In genomic region chr2:66445076-66445724, GRCh38 we compare ENCODE assay signal across 1 cellular context.
TF ChIP-seq lines count a peak whose summit lies in the region.

No MANE protein-coding gene starts in this region.

TF ChIP-seq in SK-N-SH, 30 proteins besides CTCF, POLR2A, EP300 and RAD21 (continued from another document):
- TF ChIP-seq, protein P1, sequence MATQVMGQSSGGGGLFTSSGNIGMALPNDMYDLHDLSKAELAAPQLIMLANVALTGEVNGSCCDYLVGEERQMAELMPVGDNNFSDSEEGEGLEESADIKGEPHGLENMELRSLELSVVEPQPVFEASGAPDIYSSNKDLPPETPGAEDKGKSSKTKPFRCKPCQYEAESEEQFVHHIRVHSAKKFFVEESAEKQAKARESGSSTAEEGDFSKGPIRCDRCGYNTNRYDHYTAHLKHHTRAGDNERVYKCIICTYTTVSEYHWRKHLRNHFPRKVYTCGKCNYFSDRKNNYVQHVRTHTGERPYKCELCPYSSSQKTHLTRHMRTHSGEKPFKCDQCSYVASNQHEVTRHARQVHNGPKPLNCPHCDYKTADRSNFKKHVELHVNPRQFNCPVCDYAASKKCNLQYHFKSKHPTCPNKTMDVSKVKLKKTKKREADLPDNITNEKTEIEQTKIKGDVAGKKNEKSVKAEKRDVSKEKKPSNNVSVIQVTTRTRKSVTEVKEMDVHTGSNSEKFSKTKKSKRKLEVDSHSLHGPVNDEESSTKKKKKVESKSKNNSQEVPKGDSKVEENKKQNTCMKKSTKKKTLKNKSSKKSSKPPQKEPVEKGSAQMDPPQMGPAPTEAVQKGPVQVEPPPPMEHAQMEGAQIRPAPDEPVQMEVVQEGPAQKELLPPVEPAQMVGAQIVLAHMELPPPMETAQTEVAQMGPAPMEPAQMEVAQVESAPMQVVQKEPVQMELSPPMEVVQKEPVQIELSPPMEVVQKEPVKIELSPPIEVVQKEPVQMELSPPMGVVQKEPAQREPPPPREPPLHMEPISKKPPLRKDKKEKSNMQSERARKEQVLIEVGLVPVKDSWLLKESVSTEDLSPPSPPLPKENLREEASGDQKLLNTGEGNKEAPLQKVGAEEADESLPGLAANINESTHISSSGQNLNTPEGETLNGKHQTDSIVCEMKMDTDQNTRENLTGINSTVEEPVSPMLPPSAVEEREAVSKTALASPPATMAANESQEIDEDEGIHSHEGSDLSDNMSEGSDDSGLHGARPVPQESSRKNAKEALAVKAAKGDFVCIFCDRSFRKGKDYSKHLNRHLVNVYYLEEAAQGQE (IDR thresholded peaks at IDR 0.05; ENCODE audit: low read depth, low read length), result no peak
- no peak for TF ChIP-seq NFIC (IDR thresholded peaks at IDR 0.05; ENCODE audit: borderline replicate concordance)
- no peak for TF ChIP-seq RFX5 (IDR thresholded peaks at IDR 0.05; ENCODE audit: low read length)
- no peak for TF ChIP-seq TEAD4 (IDR thresholded peaks at IDR 0.05; ENCODE audit: borderline replicate concordance, insufficient read depth)
- no peak for TF ChIP-seq TCF12 (IDR thresholded peaks at IDR 0.05)
- no peak for TF ChIP-seq MEF2A (IDR thresholded peaks at IDR 0.05; ENCODE audit: borderline replicate concordance, low read depth)
- no peak for TF ChIP-seq IRF3 (IDR thresholded peaks at IDR 0.05; ENCODE audit: low read depth, low read length)
- TF ChIP-seq JUND (IDR thresholded peaks at IDR 0.05), result no peak
- no peak for TF ChIP-seq YY1 (IDR thresholded peaks at IDR 0.05; ENCODE audit: low read depth)
- TF ChIP-seq PBX3 (IDR thresholded peaks at IDR 0.05), result no peak
- TF ChIP-seq SMC3 (IDR thresholded peaks at IDR 0.05; ENCODE audit: low read depth, low read length), result no peak
- no peak for TF ChIP-seq ELF1 (IDR thresholded peaks at IDR 0.05)
